ENCODE assay signal across 1 cellular context in genomic region chr20:32051720-32052089, GRCh38.
TF ChIP-seq lines count a peak whose summit lies in the region.

No MANE protein-coding gene starts in this region.

TF ChIP-seq in endothelial cell of umbilical vein, 7 proteins besides CTCF, POLR2A, EP300 and RAD21:
- TF ChIP-seq POLR2AphosphoS5 (IDR thresholded peaks at IDR 0.05; ENCODE audit: insufficient read depth, low read depth, low read length): no peak
- no peak for TF ChIP-seq MAX (IDR thresholded peaks at IDR 0.05; ENCODE audit: insufficient read depth, insufficient read length)
- no peak for TF ChIP-seq GATA2 (IDR thresholded peaks at IDR 0.05; ENCODE audit: insufficient read depth, insufficient read length, low read depth, low read length)
- TF ChIP-seq FOS (IDR thresholded peaks at IDR 0.05; ENCODE audit: borderline replicate concordance, insufficient read depth, low read length): no peak
- no peak for TF ChIP-seq MYC (IDR thresholded peaks at IDR 0.05; ENCODE audit: low read depth, low read length)
- peak; percentile 97 for TF ChIP-seq EZH2 (IDR thresholded peaks at IDR 0.05; ENCODE audit: borderline replicate concordance, low read depth, low read length, severe bottlenecking)
TF ChIP-seq in endothelial cell of umbilical vein: peak in this region for 1.
